15 cellular contexts compared by ENCODE assay signal in the genomic region with DNA sequence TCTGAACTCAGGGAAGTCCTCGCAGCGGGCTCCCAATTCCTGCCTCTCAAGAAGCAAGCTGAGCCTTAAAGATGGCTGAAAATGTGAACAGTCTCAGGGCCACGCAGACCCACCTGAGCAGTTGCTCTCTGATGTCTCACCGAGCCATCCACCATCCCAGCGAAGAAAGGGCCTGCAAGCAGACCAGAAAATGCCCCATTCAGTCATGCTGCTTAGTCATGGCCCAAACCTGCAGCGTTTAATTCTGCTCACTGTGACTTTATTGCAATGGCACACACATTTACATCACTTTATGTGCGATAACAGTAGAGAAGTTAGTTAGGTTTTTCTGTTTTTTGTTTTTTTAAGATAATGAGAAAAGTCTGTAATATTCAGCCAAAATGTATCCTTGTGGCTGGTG.
DNase-seq lines count a peak whose midpoint lies in the region; ATAC-seq lines count a peak whose summit lies in the region.
"Had no signal": no experiment of that assay in that cellular context is flagged by ENCODE, and none has a peak within 500 bp of the region (broad histone marks: within the 10 kb centered on the region; RNA-seq: fewer than 3 reads in every experiment).

No MANE protein-coding gene starts in this region.

- no peak overlapping the region for H3K4me3 Mint-ChIP-seq in activated CD4-positive, alpha-beta T cell treated with anti-CD3 and anti-CD28 coated beads for 36 hours
- no peak overlapping the region for H3K4me3 Mint-ChIP-seq in naive thymus-derived CD8-positive, alpha-beta T cell

- no peaks in the 10 kb centered on the region for H3K27me3 Mint-ChIP-seq in activated CD4-positive, alpha-beta T cell treated with anti-CD3 and anti-CD28 coated beads for 36 hours
- H3K27me3 Mint-ChIP-seq in naive thymus-derived CD8-positive, alpha-beta T cell = no peaks in the 10 kb centered on the region

- no peaks in the 10 kb centered on the region for H4K20me1 ChIP-seq in GM23248 (ENCODE audit: insufficient read depth)

- no peaks in the 10 kb centered on the region for H3K27me3 ChIP-seq in GM23248 (replicated peaks; ENCODE audit: insufficient read depth)
- no peaks in the 10 kb centered on the region for H3K27me3 ChIP-seq in adipocyte (replicated peaks; ENCODE audit: control insufficient read depth, insufficient read depth, low read length)
- H3K27me3 ChIP-seq: vagina had no signal

- no peak overlapping the region for H3K4me2 ChIP-seq in GM23248 (ENCODE audit: unreplicated experiment)

- H3K9me3 ChIP-seq in GM23248 (ENCODE audit: low read depth) (no peaks in the 10 kb centered on the region), adipocyte (ENCODE audit: control insufficient read depth, low read length) (no peaks in the 10 kb centered on the region)
- H3K9me3 ChIP-seq: vagina had no signal

- peaks cover 2% of the 10 kb centered on the region for H3K36me3 Mint-ChIP-seq in activated CD4-positive, alpha-beta T cell treated with anti-CD3 and anti-CD28 coated beads for 36 hours (ENCODE audit: low read depth)
- H3K36me3 Mint-ChIP-seq in naive thymus-derived CD8-positive, alpha-beta T cell = no peaks in the 10 kb centered on the region

- H3K27ac ChIP-seq in GM23248 = no peak overlapping the region
- H3K27ac ChIP-seq: vagina had no signal

- POLR2A ChIA-PET in activated CD4-positive, alpha-beta T cell treated with anti-CD3 and anti-CD28 coated beads for 36 hours (lab: Charles Lee) = no interaction called here
- POLR2A ChIA-PET in naive thymus-derived CD8-positive, alpha-beta T cell (lab: Charles Lee) = interaction anchor here (1.1 to 8.6 kb wide), 4 partner anchors 27 to 130 kb away, joined by 3 to 217 read pairs (median 4); a partner anchor contains a TSS

- H3K4me3 ChIP-seq in GM23248 (no peak overlapping the region), adipocyte (ENCODE audit: low read length) (no peak overlapping the region)
- H3K4me3 ChIP-seq: vagina had no signal

- CTCF ChIA-PET in activated CD4-positive, alpha-beta T cell treated with anti-CD3 and anti-CD28 coated beads for 36 hours (lab: Charles Lee) = no interaction called here

- WGBS in GM23248 (ENCODE audit: low coverage in 1 of 2, low lambda C conversion rate in 2 of 2, missing lambda C conversion rate in 2 of 2), 2 experiments = 80 to 89% methylated on average over 7 of the region's 7 CpGs

- H3F3A ChIP-seq in GM23248 (ENCODE audit: insufficient read depth) = peaks cover 18% of the 10 kb centered on the region

- H3K4me1 Mint-ChIP-seq in activated CD4-positive, alpha-beta T cell treated with anti-CD3 and anti-CD28 coated beads for 36 hours = peaks cover 79% of the 10 kb centered on the region
- H3K4me1 Mint-ChIP-seq in naive thymus-derived CD8-positive, alpha-beta T cell = peaks cover 35 to 78% (median 69%) of the 10 kb centered on the region in 4 donors

- H3K9ac ChIP-seq in GM23248 (no peak overlapping the region), adipocyte (ENCODE audit: low read length) (no peak overlapping the region)

- peak overlapping the region; percentile 47 for H3K27ac Mint-ChIP-seq in activated CD4-positive, alpha-beta T cell treated with anti-CD3 and anti-CD28 coated beads for 36 hours
- peak overlapping the region in 9 of 10 donors; percentile 62 to 95 (median 88) for H3K27ac Mint-ChIP-seq in naive thymus-derived CD8-positive, alpha-beta T cell

- H3K36me3 ChIP-seq in GM23248 (ENCODE audit: low read depth) = no peaks in the 10 kb centered on the region
- H3K36me3 ChIP-seq in adipocyte (ENCODE audit: control insufficient read depth, insufficient read depth, low read length, severe bottlenecking) = no peaks in the 10 kb centered on the region
- H3K36me3 ChIP-seq: vagina had no signal

- H3K9me3 Mint-ChIP-seq in activated CD4-positive, alpha-beta T cell treated with anti-CD3 and anti-CD28 coated beads for 36 hours (ENCODE audit: low read depth) = no peaks in the 10 kb centered on the region
- no peaks in the 10 kb centered on the region for H3K9me3 Mint-ChIP-seq in naive thymus-derived CD8-positive, alpha-beta T cell

- H3K9me2 ChIP-seq in GM23248 (ENCODE audit: insufficient read depth) = no peaks in the 10 kb centered on the region

- H3K4me1 ChIP-seq in GM23248 (ENCODE audit: insufficient read depth) = peaks cover 26% of the 10 kb centered on the region
- H3K4me1 ChIP-seq in adipocyte (ENCODE audit: control insufficient read depth, insufficient read depth, low read length) = peaks cover 17% of the 10 kb centered on the region

- peak; percentile 33 for DNase-seq in activated CD4-positive, alpha-beta T cell treated with anti-CD3 and anti-CD28 coated beads for 36 hours
- no peak for DNase-seq in activated CD4-positive, alpha-beta T cell treated with anti-CD3 and anti-CD28 coated beads for 1 hour
- DNase-seq in GM23248 (peak; percentile 57), adipocyte (ENCODE audit: low read depth) (peak; percentile 50)
- no peak for DNase-seq in naive thymus-derived CD8-positive, alpha-beta T cell
- no peak for DNase-seq in stimulated activated CD4-positive, alpha-beta T cell treated with anti-CD3 and anti-CD28 coated beads, Interleukin-1b, Interleukin-23, amount 100 ng/mL, for 48 hours
- DNase-seq: activated CD4-positive, CD25-positive, alpha-beta regulatory T cell; activated T-cell treated with anti-CD3 and anti-CD28 coated beads, Interleukin-2, amount 50 U/mL, for 1 hour; anterior cingulate cortex; Kasumi-1; NCI-H1417; NCI-H2171 treated with DMSO at 0.1 percent for 48 hours had no signal

- no peaks in the 10 kb centered on the region for H3K79me2 ChIP-seq in GM23248 (ENCODE audit: insufficient read depth)

- in situ Hi-C loops in GM23248 (cut with MboI) = loop anchor here (10.0 to 25.0 kb wide), 3 partner anchors 242 to 355 kb away; a partner anchor contains a TSS

- no peak overlapping the region for H2AFZ ChIP-seq in GM23248

- ATAC-seq in activated CD4-positive, alpha-beta T cell treated with anti-CD3 and anti-CD28 coated beads for 36 hours = no peak
- no peak for ATAC-seq in naive thymus-derived CD8-positive, alpha-beta T cell
- no peak for ATAC-seq in GM21619 (IDR thresholded peaks at IDR 0.05; ENCODE audit: unreplicated experiment)
- no peak for ATAC-seq in HG03469 (IDR thresholded peaks at IDR 0.05; ENCODE audit: unreplicated experiment)

- intact Hi-C loops in activated CD4-positive, alpha-beta T cell treated with anti-CD3 and anti-CD28 coated beads for 36 hours (cut with DNase I, micrococcal nuclease) = no loop called here

Comparison
In these comparisons a context has a peak if more than half of its experiments do, and no peak if none do; other contexts are left out.
1. DNase-seq: peak in activated CD4-positive, alpha-beta T cell treated with anti-CD3 and anti-CD28 coated beads for 36 hours (single experiment), GM23248 (single experiment) and adipocyte (single experiment); none in activated CD4-positive, alpha-beta T cell treated with anti-CD3 and anti-CD28 coated beads for 1 hour (single experiment), naive thymus-derived CD8-positive, alpha-beta T cell (0 of 10) and stimulated activated CD4-positive, alpha-beta T cell treated with anti-CD3 and anti-CD28 coated beads, Interleukin-1b, Interleukin-23, amount 100 ng/mL, for 48 hours (single experiment).